ENCODE assay signal across 33 cellular contexts in genomic region chr14:94393474-94393873, GRCh38. TPM values are rescaled to one million over a fixed set of nuclear protein-coding genes. Genes with fewer than 3 reads are reported as not detected.
DNase-seq lines count a peak whose midpoint lies in the region; ATAC-seq and TF ChIP-seq lines count a peak whose summit lies in the region.
"Had no signal": no experiment of that assay in that cellular context is flagged by ENCODE, and none has a peak within 500 bp of the region (broad histone marks: within the 10 kb centered on the region; RNA-seq: fewer than 3 reads in every experiment).

No MANE protein-coding gene starts in this region.

- no peaks in the 10 kb centered on the region for H3K9me3 Mint-ChIP-seq in activated naive CD4-positive, alpha-beta T cell treated with anti-CD3 and anti-CD28 coated beads for 36 hours
- peaks cover 0 to 5% of the 10 kb centered on the region in 2 donors for H3K9me3 Mint-ChIP-seq in activated naive CD4-positive, alpha-beta T cell treated with anti-CD3 and anti-CD28 coated beads, Interleukin-2, amount 50 U/mL, for 72 hours
- H3K9me3 Mint-ChIP-seq in activated T-helper 1 cell treated with anti-CD3 and anti-CD28 coated beads, Interleukin-12 subunit alpha, Interleukin-12 subunit beta, Interleukin-2, Interleukin-4 antibody, amounts not matched to agents 30 ng/mL and 10 ng/mL and 1 ng/mL, durations not matched to agents 14 hours and 24 hours and 36 hours: no peaks in the 10 kb centered on the region

- peaks cover 15 to 76% (median 57%) of the 10 kb centered on the region in 4 donors for H3K4me1 ChIP-seq in liver (ENCODE audit: control insufficient read depth in 4 of 4, insufficient read depth in 4 of 4, low read length in 3 of 4)
- H3K4me1 ChIP-seq in upper lobe of left lung: peaks cover 0 to 73% (median 56%) of the 10 kb centered on the region in 4 donors
- H3K4me1 ChIP-seq in suprapubic skin: peaks cover 15% of the 10 kb centered on the region

- H3K27ac Mint-ChIP-seq in activated naive CD4-positive, alpha-beta T cell treated with anti-CD3 and anti-CD28 coated beads for 36 hours: peak overlapping the region; percentile 76
- H3K27ac Mint-ChIP-seq in activated naive CD4-positive, alpha-beta T cell treated with anti-CD3 and anti-CD28 coated beads, Interleukin-2, amount 50 U/mL, for 72 hours: peak overlapping the region in 1 of 2 donors; percentile 81
- H3K27ac Mint-ChIP-seq in activated T-helper 1 cell treated with anti-CD3 and anti-CD28 coated beads, Interleukin-12 subunit alpha, Interleukin-12 subunit beta, Interleukin-2, Interleukin-4 antibody, amounts not matched to agents 30 ng/mL and 10 ng/mL and 1 ng/mL, durations not matched to agents 14 hours and 24 hours and 36 hours: peak overlapping the region; percentile 88
- H3K27ac Mint-ChIP-seq: effector memory CD8-positive, alpha-beta T cell had no signal

- no peaks in the 10 kb centered on the region for H3K36me3 ChIP-seq in liver (ENCODE audit: control insufficient read depth in 4 of 4, insufficient read depth in 3 of 4, low read depth in 1 of 4, low read length in 3 of 4)
- H3K36me3 ChIP-seq in upper lobe of left lung: no peaks in the 10 kb centered on the region
- H3K36me3 ChIP-seq in suprapubic skin: no peaks in the 10 kb centered on the region
- H3K36me3 ChIP-seq: cardiac muscle cell, stomach, thyroid gland had no signal

- H3K4me1 Mint-ChIP-seq in activated naive CD4-positive, alpha-beta T cell treated with anti-CD3 and anti-CD28 coated beads for 36 hours (ENCODE audit: low read depth): peaks cover 48% of the 10 kb centered on the region
- H3K4me1 Mint-ChIP-seq in activated T-helper 1 cell treated with anti-CD3 and anti-CD28 coated beads, Interleukin-12 subunit alpha, Interleukin-12 subunit beta, Interleukin-2, Interleukin-4 antibody, amounts not matched to agents 30 ng/mL and 10 ng/mL and 1 ng/mL, durations not matched to agents 14 hours and 24 hours and 36 hours (ENCODE audit: low read depth): peaks cover 46% of the 10 kb centered on the region

- intact Hi-C loops in activated naive CD4-positive, alpha-beta T cell treated with anti-CD3 and anti-CD28 coated beads for 36 hours (cut with micrococcal nuclease): loop anchor here (5.0 kb wide), 3 partner anchors 216 to 1061 kb away; partner anchors contain the start of gene BTBD7
- intact Hi-C loops in activated T-helper 1 cell treated with anti-CD3 and anti-CD28 coated beads, Interleukin-12 subunit alpha, Interleukin-12 subunit beta, Interleukin-2, Interleukin-4 antibody, amounts not matched to agents 30 ng/mL and 10 ng/mL and 1 ng/mL, durations not matched to agents 14 hours and 24 hours and 36 hours (cut with micrococcal nuclease): loop anchor here (5.0 to 10.0 kb wide), 3 partner anchors 219 to 1129 kb away; partner anchors contain the start of genes DDX24, IFI27L1 and PPP4R4

- peak overlapping the region in 1 of 2 donors; percentile 29 for H3K9ac ChIP-seq in liver (ENCODE audit: low read depth in 1 of 2, low read length in 2 of 2)

- TF ChIP-seq EP300 in upper lobe of left lung (IDR thresholded peaks at IDR 0.05): no peak
- TF ChIP-seq EP300 in suprapubic skin (IDR thresholded peaks at IDR 0.05): no peak

- 34% methylated on average over 10 of the region's 10 CpGs for WGBS in liver
- 87 to 91% methylated on average over 10 of the region's 10 CpGs for WGBS in upper lobe of left lung, 2 donors
- WGBS in suprapubic skin: 89% methylated on average over 10 of the region's 10 CpGs

- H3K27me3 ChIP-seq in liver (ENCODE audit: control insufficient read depth in 4 of 4, insufficient read depth in 4 of 4, low read length in 3 of 4): no peaks in the 10 kb centered on the region
- no peaks in the 10 kb centered on the region for H3K27me3 ChIP-seq in upper lobe of left lung
- H3K27me3 ChIP-seq in suprapubic skin: no peaks in the 10 kb centered on the region
- H3K27me3 ChIP-seq: cardiac muscle cell, stomach, thyroid gland had no signal

- H3K9me3 ChIP-seq in liver (ENCODE audit: control insufficient read depth in 4 of 4, low read length in 3 of 4) (no peaks in the 10 kb centered on the region), upper lobe of left lung (no peaks in the 10 kb centered on the region), suprapubic skin (no peaks in the 10 kb centered on the region)
- H3K9me3 ChIP-seq: Caco-2, stomach, thyroid gland had no signal

- H3K4me3 ChIP-seq in liver (ENCODE audit: low read depth in 1 of 3, low read length in 3 of 3) (peak overlapping the region in 1 of 3 donors; percentile 42), upper lobe of left lung (no peak overlapping the region), suprapubic skin (no peak overlapping the region)
- H3K4me3 ChIP-seq: cardiac muscle cell, stomach, thyroid gland had no signal

- no peak for DNase-seq in activated naive CD4-positive, alpha-beta T cell treated with anti-CD3 and anti-CD28 coated beads for 36 hours
- DNase-seq in activated naive CD4-positive, alpha-beta T cell treated with anti-CD3 and anti-CD28 coated beads, Interleukin-2, amount 50 U/mL, for 72 hours (ENCODE audit: low spot score in 2 of 2): no peak
- DNase-seq in activated T-helper 1 cell treated with anti-CD3 and anti-CD28 coated beads, Interleukin-12 subunit alpha, Interleukin-12 subunit beta, Interleukin-2, Interleukin-4 antibody, amounts not matched to agents 30 ng/mL and 10 ng/mL and 1 ng/mL, durations not matched to agents 14 hours and 24 hours and 36 hours (ENCODE audit: low spot score): no peak
- DNase-seq in upper lobe of left lung: no peak
- no peak for DNase-seq in suprapubic skin (ENCODE audit: low spot score in 2 of 2)
- no peak for DNase-seq in NOMO-1 treated with dmso at 0.1 percent for 144 hours (lab: John Stamatoyannopoulos, UW; ENCODE audit: unreplicated experiment)
- DNase-seq in T-helper 1 cell: no peak
- DNase-seq: activated CD4-positive, alpha-beta T cell treated with anti-CD3 and anti-CD28 coated beads for 4 hours; aorta; Caco-2; cortex of kidney; DMS79 treated with DMSO at 0.1 percent for 48 hours; effector memory CD8-positive, alpha-beta T cell; GDM1; hypothalamus; IMR-90; left colon; NCI-H146; NCI-H226; posterior cingulate gyrus; right cardiac atrium; stomach; T-helper 9 cell; thyroid gland had no signal

- TF ChIP-seq POLR2A in upper lobe of left lung (IDR thresholded peaks at IDR 0.05) (no peak), suprapubic skin (IDR thresholded peaks at IDR 0.05) (no peak)

- TF ChIP-seq RAD21 in liver (IDR thresholded peaks at IDR 0.05): peak in 1 of 2 donors; percentile 7

- H3K4me3 Mint-ChIP-seq in activated naive CD4-positive, alpha-beta T cell treated with anti-CD3 and anti-CD28 coated beads for 36 hours: no peak overlapping the region
- H3K4me3 Mint-ChIP-seq in activated T-helper 1 cell treated with anti-CD3 and anti-CD28 coated beads, Interleukin-12 subunit alpha, Interleukin-12 subunit beta, Interleukin-2, Interleukin-4 antibody, amounts not matched to agents 30 ng/mL and 10 ng/mL and 1 ng/mL, durations not matched to agents 14 hours and 24 hours and 36 hours: no peak overlapping the region
- H3K4me3 Mint-ChIP-seq: activated naive CD8-positive, alpha-beta T cell; effector memory CD8-positive, alpha-beta T cell had no signal

- peaks cover 6% of the 10 kb centered on the region for H3K27me3 Mint-ChIP-seq in activated naive CD4-positive, alpha-beta T cell treated with anti-CD3 and anti-CD28 coated beads for 36 hours (ENCODE audit: low read depth)
- H3K27me3 Mint-ChIP-seq in activated T-helper 1 cell treated with anti-CD3 and anti-CD28 coated beads, Interleukin-12 subunit alpha, Interleukin-12 subunit beta, Interleukin-2, Interleukin-4 antibody, amounts not matched to agents 30 ng/mL and 10 ng/mL and 1 ng/mL, durations not matched to agents 14 hours and 24 hours and 36 hours (ENCODE audit: insufficient read depth): peaks cover 20% of the 10 kb centered on the region
- H3K27me3 Mint-ChIP-seq: activated naive CD8-positive, alpha-beta T cell had no signal

- peak overlapping the region; percentile 94 to 98 for H3K27ac ChIP-seq in liver (ENCODE audit: low read depth in 1 of 2, low read length in 2 of 2)
- peak overlapping the region; percentile 70 to 96 (median 82) for H3K27ac ChIP-seq in upper lobe of left lung
- H3K27ac ChIP-seq in suprapubic skin: no peak overlapping the region
- H3K27ac ChIP-seq: cardiac muscle cell, thyroid gland had no signal

- TF ChIP-seq CTCF in liver (IDR thresholded peaks at IDR 0.05; ENCODE audit: low read depth, low read length, missing input control): no peak
- no peak for TF ChIP-seq CTCF in upper lobe of left lung (IDR thresholded peaks at IDR 0.05)
- no peak for TF ChIP-seq CTCF in suprapubic skin (IDR thresholded peaks at IDR 0.05)

- CTCF ChIA-PET in activated naive CD4-positive, alpha-beta T cell treated with anti-CD3 and anti-CD28 coated beads for 36 hours (lab: Charles Lee): no interaction called here

- no peak for ATAC-seq in activated naive CD4-positive, alpha-beta T cell treated with anti-CD3 and anti-CD28 coated beads, Interleukin-2, amount 50 U/mL, for 72 hours
- no peak for ATAC-seq in upper lobe of left lung (ENCODE audit: low FRiP score in 2 of 2)
- ATAC-seq: effector memory CD8-positive, alpha-beta T cell; HCT116; left colon; right cardiac atrium had no signal

- H3K36me3 Mint-ChIP-seq in activated naive CD4-positive, alpha-beta T cell treated with anti-CD3 and anti-CD28 coated beads for 36 hours (ENCODE audit: low read depth): no peaks in the 10 kb centered on the region
- peaks cover 0 to 4% of the 10 kb centered on the region in 2 donors for H3K36me3 Mint-ChIP-seq in activated naive CD4-positive, alpha-beta T cell treated with anti-CD3 and anti-CD28 coated beads, Interleukin-2, amount 50 U/mL, for 72 hours
- peaks cover 3% of the 10 kb centered on the region for H3K36me3 Mint-ChIP-seq in activated T-helper 1 cell treated with anti-CD3 and anti-CD28 coated beads, Interleukin-12 subunit alpha, Interleukin-12 subunit beta, Interleukin-2, Interleukin-4 antibody, amounts not matched to agents 30 ng/mL and 10 ng/mL and 1 ng/mL, durations not matched to agents 14 hours and 24 hours and 36 hours (ENCODE audit: low read depth)
- H3K36me3 Mint-ChIP-seq: activated naive CD8-positive, alpha-beta T cell had no signal

RNA-seq across cellular contexts. Expression of gene SERPINA1, which starts 5.1 kb away (rescaled TPM):
- 1 to 10 TPM; 3.1 to 4.3 TPM for total RNA-seq in activated naive CD4-positive, alpha-beta T cell treated with anti-CD3 and anti-CD28 coated beads for 36 hours
- 10 to 100 TPM in 1 of 2 donors, 1 to 10 TPM in 1; 1.5 to 29.9 TPM for total RNA-seq in activated naive CD4-positive, alpha-beta T cell treated with anti-CD3 and anti-CD28 coated beads, Interleukin-2, amount 50 U/mL, for 72 hours
- total RNA-seq in activated T-helper 1 cell treated with anti-CD3 and anti-CD28 coated beads, Interleukin-12 subunit alpha, Interleukin-12 subunit beta, Interleukin-2, Interleukin-4 antibody, amounts not matched to agents 30 ng/mL and 10 ng/mL and 1 ng/mL, durations not matched to agents 14 hours and 24 hours and 36 hours: 0.12 TPM in 1 of 2 replicates, not detected in the other
- total RNA-seq in liver: over 10,000 TPM; 10,220 to 22,719 TPM
- over 10,000 TPM; 28,447 to 47,972 TPM for polyA plus RNA-seq in liver
- 1,000 to 10,000 TPM in 1 of 6 donors, 100 to 1,000 TPM in 5; 205 to 1,050 (median 637) TPM for total RNA-seq in upper lobe of left lung
- total RNA-seq in suprapubic skin: 10 to 100 TPM in 1 of 4 donors, 1 to 10 TPM in 3; 4.7 to 62.4 (median 7.5) TPM
- total RNA-seq: LHCN-M2, myocyte had no signal

RNA-seq across cellular contexts. Expression of gene SERPINA2, which starts 27.0 kb away (rescaled TPM):
- not detected for total RNA-seq in activated naive CD4-positive, alpha-beta T cell treated with anti-CD3 and anti-CD28 coated beads for 36 hours
- not detected for total RNA-seq in activated naive CD4-positive, alpha-beta T cell treated with anti-CD3 and anti-CD28 coated beads, Interleukin-2, amount 50 U/mL, for 72 hours
- total RNA-seq in activated T-helper 1 cell treated with anti-CD3 and anti-CD28 coated beads, Interleukin-12 subunit alpha, Interleukin-12 subunit beta, Interleukin-2, Interleukin-4 antibody, amounts not matched to agents 30 ng/mL and 10 ng/mL and 1 ng/mL, durations not matched to agents 14 hours and 24 hours and 36 hours: not detected in 2 replicates
- total RNA-seq in liver (not detected), upper lobe of left lung (not detected), suprapubic skin (not detected)
- not detected for polyA plus RNA-seq in liver
- total RNA-seq: aorta, Caco-2, cardiac muscle cell, epithelial cell of proximal tubule, IMR-90, left colon, LHCN-M2, mesenteric fat pad, myocyte, right cardiac atrium, stomach, thyroid gland had no signal
- polyA plus RNA-seq: aorta, BJ, cardiac muscle cell, IMR-90, right cardiac atrium, stomach had no signal

RNA-seq across cellular contexts. Expression of gene SERPINA11, which starts 59.1 kb away (rescaled TPM):
- not detected for total RNA-seq in activated naive CD4-positive, alpha-beta T cell treated with anti-CD3 and anti-CD28 coated beads for 36 hours
- not detected for total RNA-seq in activated naive CD4-positive, alpha-beta T cell treated with anti-CD3 and anti-CD28 coated beads, Interleukin-2, amount 50 U/mL, for 72 hours
- total RNA-seq in activated T-helper 1 cell treated with anti-CD3 and anti-CD28 coated beads, Interleukin-12 subunit alpha, Interleukin-12 subunit beta, Interleukin-2, Interleukin-4 antibody, amounts not matched to agents 30 ng/mL and 10 ng/mL and 1 ng/mL, durations not matched to agents 14 hours and 24 hours and 36 hours: not detected in 2 replicates
- total RNA-seq in liver (10 to 100 TPM; 32.6 to 89.4 TPM), upper lobe of left lung (not detected), suprapubic skin (not detected)
- polyA plus RNA-seq in liver: 100 to 1,000 TPM; 145 to 283 TPM
- total RNA-seq: aorta, cardiac muscle cell, epithelial cell of proximal tubule, IMR-90, left colon, LHCN-M2, mesenteric fat pad, myocyte, right cardiac atrium, stomach, thyroid gland had no signal
- polyA plus RNA-seq: aorta, BJ, cardiac muscle cell, IMR-90, right cardiac atrium had no signal

Comparison
In these comparisons a context has a peak if more than half of its experiments do, and no peak if none do; other contexts are left out.
1. RNA of gene SERPINA1, which starts 5.1 kb away (total RNA-seq): 10,220 to 22,719 TPM in liver; 205 to 1,050 TPM in upper lobe of left lung, 1.5 to 29.9 TPM in activated naive CD4-positive, alpha-beta T cell treated with anti-CD3 and anti-CD28 coated beads, Interleukin-2, amount 50 U/mL, for 72 hours, 4.7 to 62.4 TPM in suprapubic skin, 3.1 to 4.3 TPM in activated naive CD4-positive, alpha-beta T cell treated with anti-CD3 and anti-CD28 coated beads for 36 hours and 0.12 TPM in activated T-helper 1 cell treated with anti-CD3 and anti-CD28 coated beads, Interleukin-12 subunit alpha, Interleukin-12 subunit beta, Interleukin-2, Interleukin-4 antibody, amounts not matched to agents 30 ng/mL and 10 ng/mL and 1 ng/mL, durations not matched to agents 14 hours and 24 hours and 36 hours; every median in the first group is over 4 times any median in the second.
2. RNA of gene SERPINA11, which starts 59.1 kb away (total RNA-seq): 32.6 to 89.4 TPM in liver; not detected in activated naive CD4-positive, alpha-beta T cell treated with anti-CD3 and anti-CD28 coated beads for 36 hours, not detected in activated naive CD4-positive, alpha-beta T cell treated with anti-CD3 and anti-CD28 coated beads, Interleukin-2, amount 50 U/mL, for 72 hours, not detected in activated T-helper 1 cell treated with anti-CD3 and anti-CD28 coated beads, Interleukin-12 subunit alpha, Interleukin-12 subunit beta, Interleukin-2, Interleukin-4 antibody, amounts not matched to agents 30 ng/mL and 10 ng/mL and 1 ng/mL, durations not matched to agents 14 hours and 24 hours and 36 hours, not detected in upper lobe of left lung and not detected in suprapubic skin; every median in the first group is over 10 times any median in the second.